ENCODE assay signal across 20 cellular contexts in the genomic region with DNA sequence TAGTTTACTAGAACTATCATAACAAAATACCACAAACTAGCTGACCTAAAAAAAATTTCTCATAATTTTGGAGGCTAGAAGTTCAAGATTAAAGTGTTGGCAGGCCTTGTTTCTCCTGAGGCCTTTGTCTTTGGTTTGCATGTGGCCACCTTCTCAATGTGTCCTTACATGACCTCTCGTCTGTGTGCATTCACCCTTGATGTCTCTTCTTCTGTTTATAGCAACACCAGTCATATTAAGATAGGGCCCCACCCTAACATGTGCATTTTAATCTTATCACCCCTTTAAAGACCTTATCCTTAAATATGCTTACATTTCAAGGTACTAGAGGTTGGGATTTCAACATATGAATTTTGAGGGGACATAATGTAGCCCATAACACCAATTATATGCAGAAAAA.
DNase-seq lines count a peak whose midpoint lies in the region; ATAC-seq and TF ChIP-seq lines count a peak whose summit lies in the region.
"Had no signal": no experiment of that assay in that cellular context is flagged by ENCODE, and none has a peak within 500 bp of the region (broad histone marks: within the 10 kb centered on the region; RNA-seq: fewer than 3 reads in every experiment).

No MANE protein-coding gene starts in this region.

- H2AFZ ChIP-seq in OCI-LY7 (ENCODE audit: low read length) = no peak overlapping the region

- H3K9ac ChIP-seq in BLaER1 = no peak overlapping the region

- peaks cover 14% of the 10 kb centered on the region for H3K4me1 ChIP-seq in BLaER1
- H3K4me1 ChIP-seq in OCI-LY7 (ENCODE audit: insufficient read depth, low read length, poor library complexity, severe bottlenecking) = no peaks in the 10 kb centered on the region

- ATAC-seq in Right ventricle myocardium superior (ENCODE audit: poor library complexity) = peak; percentile 71
- ATAC-seq: HCT116 had no signal

- POLR2A ChIA-PET in OCI-LY7 (lab: Charles Lee) = no interaction called here

- no peak overlapping the region for H3K27ac ChIP-seq in BLaER1
- no peak overlapping the region for H3K27ac ChIP-seq in OCI-LY7 (ENCODE audit: low read depth, low read length, poor library complexity, severe bottlenecking)

- H3K9me2 ChIP-seq in OCI-LY7 (ENCODE audit: insufficient read depth, low read length) = no peaks in the 10 kb centered on the region

- no peaks in the 10 kb centered on the region for H3K79me2 ChIP-seq in OCI-LY7 (ENCODE audit: insufficient read depth, low read depth, low read length)

- DNase-seq in Right ventricle myocardium superior (no peak), cardiac septum (ENCODE audit: low spot score) (no peak), NCI-H82 treated with DMSO at 0.1 percent for 48 hours (lab: John Stamatoyannopoulos, UW; ENCODE audit: unreplicated experiment) (peak; percentile 35), erythroblast (lab: John Stamatoyannopoulos, UW) (peak; percentile 1 to 53), OCI-LY7 (ENCODE audit: low spot score) (no peak), mesenteric fat pad (ENCODE audit: low spot score) (no peak), AG08395 (ENCODE audit: low spot score) (no peak)
- DNase-seq: 8988T; C1 segment of cervical spinal cord; CD4-positive, CD25-positive, alpha-beta regulatory T cell; CD8-positive, alpha-beta memory T cell; COR-L47; DMS79 treated with DMSO at 0.1 percent for 48 hours; GF-D8; GOT3; H7; HFFc6; IMR-90 had no signal

- H3K4me3 ChIP-seq in BLaER1 (no peak overlapping the region), OCI-LY7 (ENCODE audit: low read depth, low read length, poor library complexity, severe bottlenecking) (no peak overlapping the region)

- H3K4me2 ChIP-seq in BLaER1 (peak overlapping the region; percentile 11; the same call in 1 of the 2 replicates), OCI-LY7 (ENCODE audit: low read length) (no peak overlapping the region)

- CTCF ChIA-PET in OCI-LY7 (lab: Charles Lee; ENCODE audit: unreplicated experiment) = no interaction called here

- TF ChIP-seq CTCF in OCI-LY7 (conservative IDR thresholded peaks at IDR 0.05; ENCODE audit: low read length) = no peak

- no peaks in the 10 kb centered on the region for H3K9me3 ChIP-seq in BLaER1
- no peaks in the 10 kb centered on the region for H3K9me3 ChIP-seq in OCI-LY7 (ENCODE audit: low read length)

- TF ChIP-seq POLR2A in erythroblast (IDR thresholded peaks at IDR 0.05; ENCODE audit: low read length) = no peak

- H4K20me1 ChIP-seq in BLaER1 (no peaks in the 10 kb centered on the region), OCI-LY7 (ENCODE audit: insufficient read depth, low read length) (no peaks in the 10 kb centered on the region)

- H3K36me3 ChIP-seq in BLaER1 = no peaks in the 10 kb centered on the region
- no peaks in the 10 kb centered on the region for H3K36me3 ChIP-seq in OCI-LY7 (ENCODE audit: insufficient read depth, low read length)

- H3K27me3 ChIP-seq in BLaER1 = no peaks in the 10 kb centered on the region

- no TSS peak for BruUV-seq in OCI-LY7 (replicated peaks; lab: Mats Ljungman, UMichigan)

- intact Hi-C loops in Right ventricle myocardium superior (cut with DNase I) = no loop called here
- intact Hi-C loops in cardiac septum (cut with DNase I) = no loop called here
- intact Hi-C loops in OCI-LY7 (cut with micrococcal nuclease; ENCODE audit: unreplicated experiment) = no loop called here

Comparison
In these comparisons a context has a peak if more than half of its experiments do, and no peak if none do; other contexts are left out.
1. DNase-seq: peak in NCI-H82 treated with DMSO at 0.1 percent for 48 hours (single experiment) and erythroblast (2 of 2); none in Right ventricle myocardium superior (single experiment), cardiac septum (single experiment), OCI-LY7 (single experiment), mesenteric fat pad (single experiment) and AG08395 (single experiment).